ENCODE assay signal across 8 cellular contexts in the genomic region with DNA sequence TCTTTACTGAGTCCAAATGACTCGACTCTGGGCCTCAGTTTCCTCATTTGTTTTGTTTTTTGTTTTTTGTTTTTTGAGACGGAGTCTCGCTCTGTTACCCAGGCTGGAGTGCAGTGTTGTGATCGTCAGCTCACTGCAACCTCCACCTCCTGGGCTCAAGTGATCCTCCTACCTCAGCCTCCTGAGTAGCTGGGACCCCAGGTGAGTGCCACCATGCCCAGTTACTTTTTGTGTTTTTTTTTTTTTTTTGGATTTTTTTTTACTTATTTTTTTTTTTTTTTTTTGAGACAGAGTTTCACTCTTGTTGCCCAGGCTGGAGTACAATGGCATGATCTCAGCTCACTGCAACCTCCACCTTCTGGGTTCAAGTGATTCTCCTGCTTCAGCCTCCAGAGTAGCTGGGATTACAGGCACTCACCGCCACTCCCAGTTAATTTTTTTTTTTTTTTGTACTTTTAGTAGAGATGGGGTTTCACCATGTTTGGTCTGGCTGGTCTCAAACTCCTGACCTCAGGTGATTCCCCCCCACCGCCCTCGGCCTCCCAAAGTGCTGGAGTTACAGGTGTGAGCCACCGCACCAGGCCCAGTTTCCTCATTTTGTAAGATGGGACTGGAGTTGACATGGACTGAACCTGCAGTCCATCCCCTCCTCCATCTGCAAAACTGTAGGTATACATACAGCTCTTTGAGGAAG. TPM values are rescaled to one million over a fixed set of nuclear protein-coding genes. Genes with fewer than 3 reads are reported as not detected.
DNase-seq lines count a peak whose midpoint lies in the region; ATAC-seq, FAIRE-seq and TF ChIP-seq lines count a peak whose summit lies in the region.
"Not testable (repeated sequence)": the region's sequence is repeated elsewhere in the genome, so short reads cannot be mapped to it uniquely, and the experiment has no call there.

No MANE protein-coding gene starts in this region.

- CTCF ChIA-PET in PC-9 (lab: Charles Lee) = interaction anchor here (0.6 to 2.9 kb wide), 8 partner anchors 9 to 133 kb away, joined by 3 to 26 read pairs (median 6); partner anchors contain the start of genes CATIP, CTDSP1 and TMBIM1
- CTCF ChIA-PET in activated naive CD4-positive, alpha-beta T cell treated with anti-CD3 and anti-CD28 coated beads for 36 hours (lab: Charles Lee) = interaction anchor here (0.6 to 7.4 kb wide), 21 partner anchors 11 to 421 kb away, joined by 3 to 214 read pairs (median 4); partner anchors contain the start of genes CATIP, CXCR2 and TMBIM1

- H3K27ac ChIP-seq in CD4-positive, CD25-positive, alpha-beta regulatory T cell (ENCODE audit: insufficient read depth, low read length, poor library complexity, severe bottlenecking) = peak overlapping the region; percentile 10
- H3K27ac ChIP-seq in PC-9 (peak overlapping the region; percentile 69), coronary artery (peak overlapping the region; percentile 21 to 82), keratinocyte (ENCODE audit: control insufficient read depth, insufficient read depth, low read length) (peak overlapping the region; percentile 65), small intestine (ENCODE audit: low read depth in 1 of 2, low read length in 1 of 2) (peak overlapping the region; percentile 43 to 80)

- WGBS in small intestine, 3 donors = 79 to 83% (median 81%) methylated on average over 8 of the region's 8 CpGs

- H3K27me3 ChIP-seq in CD4-positive, CD25-positive, alpha-beta regulatory T cell (ENCODE audit: control insufficient read depth, insufficient read depth, low read length); PC-9 (ENCODE audit: insufficient read depth, low read depth); keratinocyte (ENCODE audit: control insufficient read depth, extremely low read depth, insufficient read depth, low read length); small intestine (ENCODE audit: control insufficient read depth in 2 of 2, insufficient read depth in 2 of 2, low read length in 2 of 2): not testable (repeated sequence)

- not testable (repeated sequence) for H3K27me3 Mint-ChIP-seq in CD4-positive, CD25-positive, alpha-beta regulatory T cell; activated naive CD4-positive, alpha-beta T cell treated with anti-CD3 and anti-CD28 coated beads for 36 hours (ENCODE audit: low read depth); naive thymus-derived CD8-positive, alpha-beta T cell; type B pancreatic cell

- not testable (repeated sequence) for FAIRE-seq in keratinocyte (lab: Jason Lieb, UNC); small intestine (lab: Jason Lieb, UNC)

- peak overlapping the region; percentile 56 for H3K9ac ChIP-seq in keratinocyte (ENCODE audit: control insufficient read depth, extremely low read depth, insufficient read depth, low read length)

- peaks cover 43% of the 10 kb centered on the region for H3K4me1 ChIP-seq in CD4-positive, CD25-positive, alpha-beta regulatory T cell (ENCODE audit: control insufficient read depth, insufficient read depth, low read length, poor library complexity, severe bottlenecking)
- H3K4me1 ChIP-seq in PC-9 (replicated peaks; ENCODE audit: insufficient read depth) (peaks cover 39% of the 10 kb centered on the region), keratinocyte (ENCODE audit: control insufficient read depth, extremely low read depth, insufficient read depth, low read length) (peaks cover 27% of the 10 kb centered on the region)
- not testable (repeated sequence) for H3K4me1 ChIP-seq in small intestine (ENCODE audit: control insufficient read depth in 2 of 2, insufficient read depth in 1 of 2, low read depth in 1 of 2, low read length in 1 of 2)

- not testable (repeated sequence) for H2AFZ ChIP-seq in PC-9; keratinocyte (ENCODE audit: control insufficient read depth, low read length)

- not testable (repeated sequence) for TF ChIP-seq CTCF in PC-9 (conservative IDR thresholded peaks at IDR 0.05); coronary artery (IDR thresholded peaks at IDR 0.05); keratinocyte (optimal IDR thresholded peaks at IDR 0.05 in 1 of 3, IDR thresholded peaks at IDR 0.05 in 1 of 3, conservative IDR thresholded peaks at IDR 0.05 in 1 of 3; ENCODE audit: extremely low read depth in 1 of 3, insufficient read depth in 2 of 3, low read length in 3 of 3); type B pancreatic cell (conservative IDR thresholded peaks at IDR 0.05)

- not testable (repeated sequence) for H3K4me3 ChIP-seq in CD4-positive, CD25-positive, alpha-beta regulatory T cell (ENCODE audit: low read depth, low read length); PC-9; coronary artery; keratinocyte (ENCODE audit: control insufficient read depth in 2 of 3, extremely low read depth in 1 of 3, insufficient read depth in 2 of 3, low read depth in 1 of 3, low read length in 3 of 3); small intestine (ENCODE audit: low read depth in 1 of 2, low read length in 2 of 2)

- peaks cover 37% of the 10 kb centered on the region for H3F3A ChIP-seq in PC-9 (ENCODE audit: insufficient read depth, low read depth)

- H3K9me3 Mint-ChIP-seq in CD4-positive, CD25-positive, alpha-beta regulatory T cell; activated naive CD4-positive, alpha-beta T cell treated with anti-CD3 and anti-CD28 coated beads for 36 hours; naive thymus-derived CD8-positive, alpha-beta T cell; type B pancreatic cell: not testable (repeated sequence)

- not testable (repeated sequence) for H4K20me1 ChIP-seq in PC-9 (ENCODE audit: insufficient read depth); keratinocyte (ENCODE audit: control insufficient read depth, extremely low read depth, insufficient read depth, low read length)

- H3K4me3 Mint-ChIP-seq in CD4-positive, CD25-positive, alpha-beta regulatory T cell = peak overlapping the region in 1 of 4 donors; percentile 93
- not testable (repeated sequence) for H3K4me3 Mint-ChIP-seq in activated naive CD4-positive, alpha-beta T cell treated with anti-CD3 and anti-CD28 coated beads for 36 hours; type B pancreatic cell
- peak overlapping the region in 3 of 10 donors; percentile 10 to 38 (median 15) for H3K4me3 Mint-ChIP-seq in naive thymus-derived CD8-positive, alpha-beta T cell

- not testable (repeated sequence) for BruUV-seq in PC-9 (replicated peaks; lab: Mats Ljungman, UMichigan)

- H3K79me2 ChIP-seq in PC-9 (ENCODE audit: low read depth) = peaks cover 38% of the 10 kb centered on the region
- H3K79me2 ChIP-seq in keratinocyte (ENCODE audit: control insufficient read depth, insufficient read depth, low read length) = peaks cover 31% of the 10 kb centered on the region

- peaks cover 34% of the 10 kb centered on the region for H3K36me3 Mint-ChIP-seq in CD4-positive, CD25-positive, alpha-beta regulatory T cell
- H3K36me3 Mint-ChIP-seq in activated naive CD4-positive, alpha-beta T cell treated with anti-CD3 and anti-CD28 coated beads for 36 hours (ENCODE audit: low read depth) = peaks cover 21% of the 10 kb centered on the region
- peaks cover 0 to 59% (median 10%) of the 10 kb centered on the region in 3 donors for H3K36me3 Mint-ChIP-seq in naive thymus-derived CD8-positive, alpha-beta T cell
- H3K36me3 Mint-ChIP-seq in type B pancreatic cell = peaks cover 16% of the 10 kb centered on the region

- H3K27ac Mint-ChIP-seq in CD4-positive, CD25-positive, alpha-beta regulatory T cell = peak overlapping the region in 1 of 3 donors; percentile 56
- H3K27ac Mint-ChIP-seq in activated naive CD4-positive, alpha-beta T cell treated with anti-CD3 and anti-CD28 coated beads for 36 hours = peak overlapping the region; percentile 71
- H3K27ac Mint-ChIP-seq in naive thymus-derived CD8-positive, alpha-beta T cell = peak overlapping the region in 8 of 10 donors; percentile 37 to 91 (median 74)
- peak overlapping the region; percentile 93 for H3K27ac Mint-ChIP-seq in type B pancreatic cell

- H3K36me3 ChIP-seq in CD4-positive, CD25-positive, alpha-beta regulatory T cell (ENCODE audit: control insufficient read depth, insufficient read depth, low read length) = peaks cover 55% of the 10 kb centered on the region
- H3K36me3 ChIP-seq in PC-9 (ENCODE audit: low read depth) (peaks cover 17% of the 10 kb centered on the region; the same call in 1 of the 2 replicates), keratinocyte (ENCODE audit: control insufficient read depth in 2 of 2, extremely low read depth in 1 of 2, insufficient read depth in 2 of 2, low read length in 2 of 2) (peaks cover 40 to 42% of the 10 kb centered on the region in 2 experiments), small intestine (ENCODE audit: control insufficient read depth in 2 of 2, insufficient read depth in 2 of 2, low read length in 2 of 2) (peaks cover 3 to 25% of the 10 kb centered on the region in 2 donors)

- not testable (repeated sequence) for H3K9me3 ChIP-seq in CD4-positive, CD25-positive, alpha-beta regulatory T cell (ENCODE audit: control insufficient read depth in 2 of 2, low read length in 2 of 2); PC-9 (ENCODE audit: insufficient read depth, low read depth); keratinocyte (ENCODE audit: control insufficient read depth, low read depth, low read length); small intestine (ENCODE audit: control insufficient read depth, low read depth)

- not testable (repeated sequence) for DNase-seq in CD4-positive, CD25-positive, alpha-beta regulatory T cell; PC-9; activated naive CD4-positive, alpha-beta T cell treated with anti-CD3 and anti-CD28 coated beads for 36 hours; coronary artery (ENCODE audit: low spot score); keratinocyte (ENCODE audit: low read depth, low spot score); naive thymus-derived CD8-positive, alpha-beta T cell; small intestine; type B pancreatic cell (ENCODE audit: extremely low spot score, unreplicated experiment)

- H3K4me2 ChIP-seq in PC-9 (peak overlapping the region; percentile 97), keratinocyte (ENCODE audit: control insufficient read depth, extremely low read depth, insufficient read depth, low read depth, low read length) (peak overlapping the region; percentile 45)

- not testable (repeated sequence) for H3K9me1 ChIP-seq in keratinocyte (ENCODE audit: control insufficient read depth, extremely low read depth, insufficient read depth, low read length)

- intact Hi-C loops in PC-9 (cut with micrococcal nuclease; ENCODE audit: unreplicated experiment) = loop anchor here (2.0 to 10.0 kb wide), 4 partner anchors 49 to 574 kb away; partner anchors contain the start of genes BCS1L and ZNF142
- intact Hi-C loops in activated naive CD4-positive, alpha-beta T cell treated with anti-CD3 and anti-CD28 coated beads for 36 hours (cut with micrococcal nuclease) = loop anchor here (5.0 kb wide), 1 partner anchor 624 kb away; no protein-coding TSS in a partner anchor

- not testable (repeated sequence) for H3K9me2 ChIP-seq in PC-9 (ENCODE audit: insufficient read depth)

- dilution Hi-C loops in keratinocyte (cut with MboI; ENCODE audit: extremely low pct_ligation_motif_present, low sequenced_read_pairs) = not testable (repeated sequence)

- H3K4me1 Mint-ChIP-seq in CD4-positive, CD25-positive, alpha-beta regulatory T cell = peaks cover 4 to 52% (median 37%) of the 10 kb centered on the region in 4 donors
- peaks cover 31% of the 10 kb centered on the region for H3K4me1 Mint-ChIP-seq in activated naive CD4-positive, alpha-beta T cell treated with anti-CD3 and anti-CD28 coated beads for 36 hours (ENCODE audit: low read depth)
- peaks cover 36 to 62% (median 44%) of the 10 kb centered on the region in 4 donors for H3K4me1 Mint-ChIP-seq in naive thymus-derived CD8-positive, alpha-beta T cell
- peaks cover 33% of the 10 kb centered on the region for H3K4me1 Mint-ChIP-seq in type B pancreatic cell (ENCODE audit: unreplicated experiment)

- not testable (repeated sequence) for ATAC-seq in CD4-positive, CD25-positive, alpha-beta regulatory T cell (ENCODE audit: low read depth in 2 of 2); naive thymus-derived CD8-positive, alpha-beta T cell

- POLR2A ChIA-PET in PC-9 (lab: Charles Lee; ENCODE audit: unreplicated experiment) = interaction anchor here (0.6 to 1.0 kb wide), 6 partner anchors 9 to 113 kb away, joined by 5 to 8 read pairs (median 6); no protein-coding TSS in a partner anchor
- POLR2A ChIA-PET in naive thymus-derived CD8-positive, alpha-beta T cell (lab: Charles Lee) = interaction anchor here (0.6 to 7.5 kb wide), 10 partner anchors 15 to 334 kb away, joined by 3 to 206 read pairs (median 4); partner anchors contain the start of genes CATIP, CTDSP1 and TMBIM1

RNA-seq across cellular contexts. Expression of gene PNKD, which starts 3.0 kb away (rescaled TPM):
- total RNA-seq in CD4-positive, CD25-positive, alpha-beta regulatory T cell = 21.9 TPM
- polyA plus RNA-seq in CD4-positive, CD25-positive, alpha-beta regulatory T cell = 100 to 1,000 TPM in 1 of 4 donors, 10 to 100 TPM in 3; 96.2 to 107 (median 98.8) TPM
- 94.7 and 102 TPM in 2 replicates for total RNA-seq in PC-9 (2021)
- total RNA-seq in activated naive CD4-positive, alpha-beta T cell treated with anti-CD3 and anti-CD28 coated beads for 36 hours = 10 to 100 TPM; 20.4 to 21.4 TPM
- 21.8 to 36.2 TPM (median 22.8 TPM) in 3 replicates for polyA plus RNA-seq in keratinocyte
- polyA plus RNA-seq in keratinocyte (2011; ENCODE audit: low read depth) = 10.8 TPM
- 20.8 and 30.2 TPM in 2 replicates for polyA plus RNA-seq in keratinocyte (2011; cell fraction: cytosol; rRNA removed)
- 21.9 and 23.9 TPM in 2 replicates for polyA plus RNA-seq in keratinocyte (2011; cell fraction: nucleus; rRNA removed)
- 29.2 and 36.6 TPM in 2 replicates for polyA plus RNA-seq in keratinocyte (2012; ENCODE audit: low replicate concordance)
- polyA minus RNA-seq in keratinocyte = 6.2 to 31.2 TPM (median 9.2 TPM) in 3 replicates
- 13.4 TPM for polyA minus RNA-seq in keratinocyte (2011; cell fraction: cytosol; rRNA and poly(A)+ RNA removed)
- 5.5 and 7.0 TPM in 2 replicates for polyA minus RNA-seq in keratinocyte (2011; cell fraction: nucleus; rRNA and poly(A)+ RNA removed)
- total RNA-seq in naive thymus-derived CD8-positive, alpha-beta T cell = 10 to 100 TPM; 33.6 to 40.5 TPM
- polyA plus RNA-seq in naive thymus-derived CD8-positive, alpha-beta T cell = 100 to 1,000 TPM; 108 to 119 (median 109) TPM
- polyA plus RNA-seq in small intestine = 100 to 1,000 TPM in 1 of 3 donors, 10 to 100 TPM in 2; 88.4 to 137 (median 91.6) TPM
- total RNA-seq in type B pancreatic cell (ENCODE audit: low replicate concordance) = 58.4 and 66.4 TPM in 2 replicates

RNA-seq across cellular contexts. Expression of gene AAMP, which starts 3.4 kb away (rescaled TPM):
- total RNA-seq in CD4-positive, CD25-positive, alpha-beta regulatory T cell = 55.8 TPM
- polyA plus RNA-seq in CD4-positive, CD25-positive, alpha-beta regulatory T cell = 10 to 100 TPM; 84.8 to 92.2 (median 87.8) TPM
- 126 and 165 TPM in 2 replicates for total RNA-seq in PC-9 (2021)
- 10 to 100 TPM; 58.7 to 59.4 TPM for total RNA-seq in activated naive CD4-positive, alpha-beta T cell treated with anti-CD3 and anti-CD28 coated beads for 36 hours
- 76.3 to 94.3 TPM (median 78.4 TPM) in 3 replicates for polyA plus RNA-seq in keratinocyte
- 115 TPM for polyA plus RNA-seq in keratinocyte (2011; ENCODE audit: low read depth)
- polyA plus RNA-seq in keratinocyte (2011; cell fraction: cytosol; rRNA removed) = 46.1 and 129 TPM in 2 replicates
- 108 and 122 TPM in 2 replicates for polyA plus RNA-seq in keratinocyte (2011; cell fraction: nucleus; rRNA removed)
- 113 and 114 TPM in 2 replicates for polyA plus RNA-seq in keratinocyte (2012; ENCODE audit: low replicate concordance)
- polyA minus RNA-seq in keratinocyte = 54.2 to 86.2 TPM (median 64.0 TPM) in 3 replicates
- 100 TPM for polyA minus RNA-seq in keratinocyte (2011; cell fraction: cytosol; rRNA and poly(A)+ RNA removed)
- 44.9 and 45.3 TPM in 2 replicates for polyA minus RNA-seq in keratinocyte (2011; cell fraction: nucleus; rRNA and poly(A)+ RNA removed)
- total RNA-seq in naive thymus-derived CD8-positive, alpha-beta T cell = 10 to 100 TPM; 57.0 to 61.6 TPM
- 10 to 100 TPM; 77.0 to 93.6 (median 89.7) TPM for polyA plus RNA-seq in naive thymus-derived CD8-positive, alpha-beta T cell
- polyA plus RNA-seq in small intestine = 100 to 1,000 TPM; 101 to 134 (median 118) TPM
- 82.2 and 97.8 TPM in 2 replicates for total RNA-seq in type B pancreatic cell (ENCODE audit: low replicate concordance)

RNA-seq across cellular contexts. Expression of gene GPBAR1, which starts 12.5 kb away (rescaled TPM):
- 1.2 TPM for total RNA-seq in CD4-positive, CD25-positive, alpha-beta regulatory T cell
- polyA plus RNA-seq in CD4-positive, CD25-positive, alpha-beta regulatory T cell = not detected
- total RNA-seq in PC-9 (2021) (0.20 and 0.22 TPM in 2 replicates), type B pancreatic cell (ENCODE audit: low replicate concordance) (2.1 and 5.7 TPM in 2 replicates)
- total RNA-seq in activated naive CD4-positive, alpha-beta T cell treated with anti-CD3 and anti-CD28 coated beads for 36 hours = under 1 TPM in 1 of 2 experiments, not detected in 1; 0.10 TPM
- polyA plus RNA-seq in keratinocyte (0.10 to 0.18 TPM (median 0.12 TPM) in 3 replicates), small intestine (1 to 10 TPM; 1.3 to 3.9 (median 1.4) TPM)
- not detected for polyA plus RNA-seq in keratinocyte (2011; ENCODE audit: low read depth)
- 0.05 TPM in 1 of 2 replicates, not detected in the other for polyA plus RNA-seq in keratinocyte (2011; cell fraction: cytosol; rRNA removed)
- polyA plus RNA-seq in keratinocyte (2011; cell fraction: nucleus; rRNA removed) = 0.57 and 1.0 TPM in 2 replicates
- polyA plus RNA-seq in keratinocyte (2012; ENCODE audit: low replicate concordance) = 0.08 and 0.59 TPM in 2 replicates
- polyA minus RNA-seq in keratinocyte = 0.42 to 0.92 TPM in 2 of 3 replicates, not detected in the other
- not detected for polyA minus RNA-seq in keratinocyte (2011; cell fraction: cytosol; rRNA and poly(A)+ RNA removed)
- 1.3 and 1.8 TPM in 2 replicates for polyA minus RNA-seq in keratinocyte (2011; cell fraction: nucleus; rRNA and poly(A)+ RNA removed)
- total RNA-seq in naive thymus-derived CD8-positive, alpha-beta T cell = 1 to 10 TPM; 1.1 to 1.4 TPM
- polyA plus RNA-seq in naive thymus-derived CD8-positive, alpha-beta T cell = under 1 TPM; 0.14 to 0.41 (median 0.28) TPM

RNA-seq across cellular contexts. Expression of gene TMBIM1, which starts 18.9 kb away (rescaled TPM):
- 96.4 TPM for total RNA-seq in CD4-positive, CD25-positive, alpha-beta regulatory T cell
- polyA plus RNA-seq in CD4-positive, CD25-positive, alpha-beta regulatory T cell = 100 to 1,000 TPM; 161 to 180 (median 162) TPM
- total RNA-seq in PC-9 (2021) = 172 and 187 TPM in 2 replicates
- 10 to 100 TPM; 43.1 to 43.4 TPM for total RNA-seq in activated naive CD4-positive, alpha-beta T cell treated with anti-CD3 and anti-CD28 coated beads for 36 hours
- polyA plus RNA-seq in keratinocyte = 609 to 905 TPM (median 751 TPM) in 3 replicates
- 191 TPM for polyA plus RNA-seq in keratinocyte (2011; ENCODE audit: low read depth)
- 813 and 945 TPM in 2 replicates for polyA plus RNA-seq in keratinocyte (2011; cell fraction: cytosol; rRNA removed)
- polyA plus RNA-seq in keratinocyte (2011; cell fraction: nucleus; rRNA removed) = 1,406 and 1,501 TPM in 2 replicates
- polyA plus RNA-seq in keratinocyte (2012; ENCODE audit: low replicate concordance) = 664 and 1,481 TPM in 2 replicates
- 637 to 1,645 TPM (median 916 TPM) in 3 replicates for polyA minus RNA-seq in keratinocyte
- 623 TPM for polyA minus RNA-seq in keratinocyte (2011; cell fraction: cytosol; rRNA and poly(A)+ RNA removed)
- polyA minus RNA-seq in keratinocyte (2011; cell fraction: nucleus; rRNA and poly(A)+ RNA removed) = 527 and 748 TPM in 2 replicates
- total RNA-seq in naive thymus-derived CD8-positive, alpha-beta T cell = 100 to 1,000 TPM in 1 of 2 experiments, 10 to 100 TPM in 1; 95.1 to 100 TPM
- polyA plus RNA-seq in naive thymus-derived CD8-positive, alpha-beta T cell = 100 to 1,000 TPM in 1 of 3 donors, 10 to 100 TPM in 2; 75.8 to 114 (median 80.3) TPM
- polyA plus RNA-seq in small intestine = 100 to 1,000 TPM; 112 to 179 (median 131) TPM
- total RNA-seq in type B pancreatic cell (ENCODE audit: low replicate concordance) = 94.5 and 303 TPM in 2 replicates

RNA-seq across cellular contexts. Expression of gene ARPC2, which starts 56.4 kb away (rescaled TPM):
- total RNA-seq in CD4-positive, CD25-positive, alpha-beta regulatory T cell = 540 TPM
- 1,000 to 10,000 TPM in 2 of 4 donors, 100 to 1,000 TPM in 2; 741 to 1,050 (median 910) TPM for polyA plus RNA-seq in CD4-positive, CD25-positive, alpha-beta regulatory T cell
- total RNA-seq in PC-9 (2021) = 228 and 273 TPM in 2 replicates
- 100 to 1,000 TPM; 461 to 475 TPM for total RNA-seq in activated naive CD4-positive, alpha-beta T cell treated with anti-CD3 and anti-CD28 coated beads for 36 hours
- 945 to 1,145 TPM (median 1,121 TPM) in 3 replicates for polyA plus RNA-seq in keratinocyte
- polyA plus RNA-seq in keratinocyte (2011; ENCODE audit: low read depth) = 432 TPM
- 1,009 and 1,286 TPM in 2 replicates for polyA plus RNA-seq in keratinocyte (2011; cell fraction: cytosol; rRNA removed)
- 415 and 500 TPM in 2 replicates for polyA plus RNA-seq in keratinocyte (2011; cell fraction: nucleus; rRNA removed)
- polyA plus RNA-seq in keratinocyte (2012; ENCODE audit: low replicate concordance) = 609 and 708 TPM in 2 replicates
- 462 to 612 TPM (median 564 TPM) in 3 replicates for polyA minus RNA-seq in keratinocyte
- 403 TPM for polyA minus RNA-seq in keratinocyte (2011; cell fraction: cytosol; rRNA and poly(A)+ RNA removed)
- 154 and 230 TPM in 2 replicates for polyA minus RNA-seq in keratinocyte (2011; cell fraction: nucleus; rRNA and poly(A)+ RNA removed)
- 100 to 1,000 TPM; 425 to 448 TPM for total RNA-seq in naive thymus-derived CD8-positive, alpha-beta T cell
- 100 to 1,000 TPM; 690 to 865 (median 728) TPM for polyA plus RNA-seq in naive thymus-derived CD8-positive, alpha-beta T cell
- polyA plus RNA-seq in small intestine = 100 to 1,000 TPM; 251 to 300 (median 288) TPM
- 211 and 384 TPM in 2 replicates for total RNA-seq in type B pancreatic cell (ENCODE audit: low replicate concordance)

Comparison
In these comparisons a context has a peak if more than half of its experiments do, and no peak if none do; other contexts are left out.
1. H3K27ac ChIP-seq: peak in every context shown above with its lines; median percentile 69 in PC-9; 65 in keratinocyte; 62 in small intestine; 52 in coronary artery; 10 in CD4-positive, CD25-positive, alpha-beta regulatory T cell.